Comparison of ENCODE assay signal across 19 cellular contexts in genomic region chr11:64753380-64754123, GRCh38. TPM values are rescaled to one million over a fixed set of nuclear protein-coding genes. Genes with fewer than 3 reads are reported as not detected.
"Had no signal": no experiment of that assay in that cellular context is flagged by ENCODE, and none has a peak within 500 bp of the region (broad histone marks: within the 10 kb centered on the region; RNA-seq: fewer than 3 reads in every experiment).

No MANE protein-coding gene starts in this region.

- H3K27me3 ChIP-seq: adrenal gland, body of pancreas, tibial artery, vagina had no signal

- H3K36me3 Mint-ChIP-seq: natural killer cell had no signal

- H3K4me3 Mint-ChIP-seq: activated CD4-positive, alpha-beta T cell treated with anti-CD3 and anti-CD28 coated beads for 36 hours; activated naive CD4-positive, alpha-beta T cell treated with anti-CD3 and anti-CD28 coated beads, Interleukin-2, amount 10 ng/mL, durations not matched to agents 7 days and 5 days; natural killer cell; T-helper 2 cell treated with Interferon-gamma antibody and Interleukin-4, amounts not matched to agents 5 μg/mL and 100 μg/mL, for 36 hours had no signal

- H3K4me3 ChIP-seq: adrenal gland, body of pancreas, prostate gland, tibial artery, vagina had no signal

- H3K27ac ChIP-seq: adrenal gland, body of pancreas, prostate gland, tibial artery, vagina had no signal

- ATAC-seq: activated CD4-positive, alpha-beta T cell treated with anti-CD3 and anti-CD28 coated beads for 36 hours; body of pancreas; left colon; natural killer cell had no signal

- H3K27ac Mint-ChIP-seq: activated CD4-positive, alpha-beta T cell treated with anti-CD3 and anti-CD28 coated beads for 36 hours; activated naive CD4-positive, alpha-beta T cell treated with anti-CD3 and anti-CD28 coated beads, Interleukin-2, amount 10 ng/mL, durations not matched to agents 7 days and 5 days; activated T-helper 2 cell treated with anti-CD3 and anti-CD28 coated beads, Interferon-gamma antibody, Interleukin-2, Interleukin-4, amounts not matched to agents 10 μg/mL and 5 μg/mL and 100 μg/mL, durations not matched to agents 14 hours and 24 hours and 36 hours had no signal

- H3K27me3 Mint-ChIP-seq: activated CD4-positive, alpha-beta T cell treated with anti-CD3 and anti-CD28 coated beads for 36 hours; activated naive CD4-positive, alpha-beta T cell treated with anti-CD3 and anti-CD28 coated beads, Interleukin-2, amount 10 ng/mL, durations not matched to agents 7 days and 5 days had no signal

- H3K9me3 Mint-ChIP-seq: activated naive CD4-positive, alpha-beta T cell treated with anti-CD3 and anti-CD28 coated beads, Interleukin-2, amount 10 ng/mL, durations not matched to agents 7 days and 5 days; activated T-helper 2 cell treated with anti-CD3 and anti-CD28 coated beads, Interferon-gamma antibody, Interleukin-2, Interleukin-4, amounts not matched to agents 10 μg/mL and 5 μg/mL and 100 μg/mL, durations not matched to agents 14 hours and 24 hours and 36 hours; natural killer cell; T-helper 2 cell treated with Interferon-gamma antibody and Interleukin-4, amounts not matched to agents 5 μg/mL and 100 μg/mL, for 36 hours had no signal

- H3K9me3 ChIP-seq: adrenal gland, body of pancreas, prostate gland, tibial artery, vagina had no signal

- H3K4me1 ChIP-seq: adrenal gland, body of pancreas, prostate gland had no signal

- H3K36me3 ChIP-seq: adrenal gland, prostate gland, vagina had no signal

- DNase-seq: activated CD4-positive, alpha-beta T cell treated with anti-CD3 and anti-CD28 coated beads for 36 hours; activated CD8-positive, alpha-beta memory T cell treated with anti-CD3 and anti-CD28 coated beads for 24 hours; activated naive CD4-positive, alpha-beta T cell treated with anti-CD3 and anti-CD28 coated beads, Interleukin-2, amount 10 ng/mL, durations not matched to agents 7 days and 5 days; adrenal gland; central memory CD4-positive, alpha-beta T cell; cortex of kidney; effector CD8-positive, alpha-beta T cell; hippocampal formation; left colon; mammary epithelial cell; natural killer cell; nucleus accumbens; stimulated activated CD4-positive, alpha-beta T cell treated with anti-CD3 and anti-CD28 coated beads, Interleukin-15, amount 100 ng/mL, for 24 hours had no signal

RNA-seq across cellular contexts. Expression of gene NRXN2, which starts 30.6 kb away (rescaled TPM):
- total RNA-seq: activated T-helper 2 cell treated with anti-CD3 and anti-CD28 coated beads, Interferon-gamma antibody, Interleukin-2, Interleukin-4, amounts not matched to agents 10 μg/mL and 5 μg/mL and 100 μg/mL, durations not matched to agents 14 hours and 24 hours and 36 hours had no signal
